Comparison of ENCODE assay signal across 8 cellular contexts in genomic region chr9:133031496-133031911, GRCh38. TPM values are rescaled to one million over a fixed set of nuclear protein-coding genes. Genes with fewer than 3 reads are reported as not detected.
A peak's percentile ranks its signal among the peaks of the same experiment; 100 is the strongest.
DNase-seq lines count a peak whose midpoint lies in the region; ATAC-seq and TF ChIP-seq lines count a peak whose summit lies in the region.

No MANE protein-coding gene starts in this region.

- H3K36me3 Mint-ChIP-seq in activated naive CD8-positive, alpha-beta T cell treated with anti-CD3 and anti-CD28 coated beads, Interleukin-2, amount 10 ng/mL, durations not matched to agents 7 days and 5 days, result peaks cover 9% of the 10 kb centered on the region

- no peaks in the 10 kb centered on the region for H3K27me3 Mint-ChIP-seq in activated naive CD8-positive, alpha-beta T cell treated with anti-CD3 and anti-CD28 coated beads, Interleukin-2, amount 10 ng/mL, durations not matched to agents 7 days and 5 days

- intact Hi-C loops in heart left ventricle (cut with DNase I), result loop anchor here in 2 of 10 donors (5.0 kb wide), 2 partner anchors 111 to 116 kb away; no protein-coding TSS in a partner anchor
- intact Hi-C loops in Right ventricle myocardium inferior (cut with DNase I), result loop anchor here (5.0 to 10.0 kb wide), 3 partner anchors 116 to 443 kb away; partner anchors contain the start of genes SLC2A6, SURF1 and SURF2
- intact Hi-C loops in right lobe of liver (cut with DNase I), result no loop called here

- H3K27ac ChIP-seq in heart left ventricle (peak overlapping the region in 3 of 12 donors; percentile 87 to 91 (median 90)), right lobe of liver (peak overlapping the region in 1 of 3 donors; percentile 89), upper lobe of left lung (peak overlapping the region in 2 of 4 donors; percentile 91 to 94)

- H3K27me3 ChIP-seq in heart left ventricle (no peaks in the 10 kb centered on the region), right lobe of liver (no peaks in the 10 kb centered on the region), upper lobe of left lung (no peaks in the 10 kb centered on the region)

- TF ChIP-seq CTCF in heart left ventricle (IDR thresholded peaks at IDR 0.05) (no peak), right lobe of liver (IDR thresholded peaks at IDR 0.05) (no peak), upper lobe of left lung (IDR thresholded peaks at IDR 0.05) (no peak), omental fat pad (IDR thresholded peaks at IDR 0.05) (no peak)

- TF ChIP-seq EP300 in upper lobe of left lung (IDR thresholded peaks at IDR 0.05), result no peak

- peaks cover 35% of the 10 kb centered on the region for H3K4me1 Mint-ChIP-seq in activated naive CD8-positive, alpha-beta T cell treated with anti-CD3 and anti-CD28 coated beads, Interleukin-2, amount 10 ng/mL, durations not matched to agents 7 days and 5 days

- DNase-seq in heart left ventricle (no peak), Right ventricle myocardium inferior (ENCODE audit: missing footprints) (no peak), right lobe of liver (no peak), upper lobe of left lung (no peak), SHP77 (lab: John Stamatoyannopoulos, UW) (no peak), omental fat pad (ENCODE audit: low spot score) (no peak), dermis blood vessel endothelial cell (no peak)
- DNase-seq in activated naive CD8-positive, alpha-beta T cell treated with anti-CD3 and anti-CD28 coated beads, Interleukin-2, amount 10 ng/mL, durations not matched to agents 7 days and 5 days, result no peak

- H3K36me3 ChIP-seq in heart left ventricle (peaks cover 0 to 5% (median 0%) of the 10 kb centered on the region in 9 donors), right lobe of liver (no peaks in the 10 kb centered on the region), upper lobe of left lung (no peaks in the 10 kb centered on the region)

- peak overlapping the region; percentile 91 for H3K27ac Mint-ChIP-seq in activated naive CD8-positive, alpha-beta T cell treated with anti-CD3 and anti-CD28 coated beads, Interleukin-2, amount 10 ng/mL, durations not matched to agents 7 days and 5 days

- POLR2A ChIA-PET in activated naive CD8-positive, alpha-beta T cell treated with anti-CD3 and anti-CD28 coated beads, Interleukin-2, amount 10 ng/mL, durations not matched to agents 7 days and 5 days (lab: Charles Lee), result interaction anchor here (1.3 to 4.7 kb wide), 16 partner anchors 7 to 339 kb away, joined by 3 to 41 read pairs (median 7); no protein-coding TSS in a partner anchor

- peak overlapping the region; percentile 31 to 99 (median 92) for H3K4me3 ChIP-seq in heart left ventricle
- H3K4me3 ChIP-seq in right lobe of liver, result peak overlapping the region; percentile 83 to 97 (median 97)
- H3K4me3 ChIP-seq in upper lobe of left lung, result peak overlapping the region; percentile 73 to 92 (median 86)

- 62 to 74% (median 68%) methylated on average over 10 of the region's 10 CpGs for WGBS in heart left ventricle, 4 donors
- WGBS in right lobe of liver (ENCODE audit: insufficient coverage, low coverage, low lambda C conversion rate, missing lambda C conversion rate), result 64% methylated on average over 8 of the region's 10 CpGs
- WGBS in upper lobe of left lung, 2 donors, result 67 to 70% methylated on average over 10 of the region's 10 CpGs

- ATAC-seq in heart left ventricle, result no peak
- ATAC-seq in Right ventricle myocardium inferior, result no peak
- no peak for ATAC-seq in activated naive CD8-positive, alpha-beta T cell treated with anti-CD3 and anti-CD28 coated beads, Interleukin-2, amount 10 ng/mL, durations not matched to agents 7 days and 5 days (ENCODE audit: low read depth)
- no peak for ATAC-seq in right lobe of liver
- no peak for ATAC-seq in upper lobe of left lung (ENCODE audit: low FRiP score in 2 of 2)
- no peak for ATAC-seq in omental fat pad (ENCODE audit: low FRiP score)

- H3K4me1 ChIP-seq in heart left ventricle (peaks cover 8 to 37% (median 23%) of the 10 kb centered on the region in 12 donors), right lobe of liver (peaks cover 0 to 13% (median 5%) of the 10 kb centered on the region in 4 donors), upper lobe of left lung (peaks cover 22 to 46% (median 31%) of the 10 kb centered on the region in 4 donors)

- TF ChIP-seq POLR2A in heart left ventricle (IDR thresholded peaks at IDR 0.05), result no peak
- no peak for TF ChIP-seq POLR2A in right lobe of liver (IDR thresholded peaks at IDR 0.05)
- no peak for TF ChIP-seq POLR2A in upper lobe of left lung (IDR thresholded peaks at IDR 0.05)

- peak overlapping the region; percentile 98 for H3K4me3 Mint-ChIP-seq in activated naive CD8-positive, alpha-beta T cell treated with anti-CD3 and anti-CD28 coated beads, Interleukin-2, amount 10 ng/mL, durations not matched to agents 7 days and 5 days

- no peaks in the 10 kb centered on the region for H3K9me3 ChIP-seq in heart left ventricle
- no peaks in the 10 kb centered on the region for H3K9me3 ChIP-seq in right lobe of liver
- H3K9me3 ChIP-seq in upper lobe of left lung, result no peaks in the 10 kb centered on the region

- H3K9me3 Mint-ChIP-seq in activated naive CD8-positive, alpha-beta T cell treated with anti-CD3 and anti-CD28 coated beads, Interleukin-2, amount 10 ng/mL, durations not matched to agents 7 days and 5 days, result no peaks in the 10 kb centered on the region

RNA-seq across cellular contexts. Expression of gene GTF3C5, which starts 0.7 kb away (rescaled TPM):
- total RNA-seq in heart left ventricle (10 to 100 TPM; 22.9 to 45.8 (median 34.5) TPM), Right ventricle myocardium inferior (58.0 TPM), right lobe of liver (10 to 100 TPM; 18.4 to 30.5 (median 19.8) TPM), upper lobe of left lung (100 to 1,000 TPM in 1 of 6 donors, 10 to 100 TPM in 5; 40.9 to 133 (median 49.7) TPM), omental fat pad (10 to 100 TPM; 32.6 to 54.2 (median 39.0) TPM), dermis blood vessel endothelial cell (53.3 and 59.2 TPM in 2 replicates)
- polyA plus RNA-seq in heart left ventricle, result 10 to 100 TPM; 46.7 to 51.7 TPM
- total RNA-seq in activated naive CD8-positive, alpha-beta T cell treated with anti-CD3 and anti-CD28 coated beads, Interleukin-2, amount 10 ng/mL, durations not matched to agents 7 days and 5 days, result 10 to 100 TPM; 86.4 to 97.5 TPM

RNA-seq across cellular contexts. Expression of gene CEL, which starts 30.3 kb away (rescaled TPM):
- total RNA-seq in heart left ventricle (1 to 10 TPM; 1.1 to 4.0 (median 2.8) TPM), Right ventricle myocardium inferior (7.7 TPM), right lobe of liver (under 1 TPM in 4 of 6 experiments, not detected in 2; 0.19 to 0.35 (median 0.26) TPM), upper lobe of left lung (1 to 10 TPM in 3 of 6 donors, under 1 TPM in 2, not detected in 1; 0.15 to 9.4 (median 1.1) TPM), omental fat pad (under 1 TPM; 0.28 to 0.56 (median 0.34) TPM), dermis blood vessel endothelial cell (0.14 and 0.17 TPM in 2 replicates)
- 1 to 10 TPM in 1 of 2 donors, under 1 TPM in 1; 0.61 to 2.1 TPM for polyA plus RNA-seq in heart left ventricle
- total RNA-seq in activated naive CD8-positive, alpha-beta T cell treated with anti-CD3 and anti-CD28 coated beads, Interleukin-2, amount 10 ng/mL, durations not matched to agents 7 days and 5 days, result 1 to 10 TPM; 1.4 to 2.3 TPM

RNA-seq across cellular contexts. Expression of gene GFI1B, which starts 53.0 kb away (rescaled TPM):
- total RNA-seq in heart left ventricle (under 1 TPM in 3 of 9 donors, not detected in 6; 0.31 to 0.39 (median 0.32) TPM), Right ventricle myocardium inferior (0.43 TPM), right lobe of liver (under 1 TPM in 3 of 6 experiments, not detected in 3; 0.24 to 0.64 (median 0.39) TPM), upper lobe of left lung (1 to 10 TPM in 5 of 6 donors, under 1 TPM in 1; 0.97 to 3.5 (median 1.9) TPM), omental fat pad (not detected), dermis blood vessel endothelial cell (not detected in 2 replicates)
- under 1 TPM; 0.06 to 0.11 TPM for polyA plus RNA-seq in heart left ventricle
- total RNA-seq in activated naive CD8-positive, alpha-beta T cell treated with anti-CD3 and anti-CD28 coated beads, Interleukin-2, amount 10 ng/mL, durations not matched to agents 7 days and 5 days, result not detected
